In the genomic region with DNA sequence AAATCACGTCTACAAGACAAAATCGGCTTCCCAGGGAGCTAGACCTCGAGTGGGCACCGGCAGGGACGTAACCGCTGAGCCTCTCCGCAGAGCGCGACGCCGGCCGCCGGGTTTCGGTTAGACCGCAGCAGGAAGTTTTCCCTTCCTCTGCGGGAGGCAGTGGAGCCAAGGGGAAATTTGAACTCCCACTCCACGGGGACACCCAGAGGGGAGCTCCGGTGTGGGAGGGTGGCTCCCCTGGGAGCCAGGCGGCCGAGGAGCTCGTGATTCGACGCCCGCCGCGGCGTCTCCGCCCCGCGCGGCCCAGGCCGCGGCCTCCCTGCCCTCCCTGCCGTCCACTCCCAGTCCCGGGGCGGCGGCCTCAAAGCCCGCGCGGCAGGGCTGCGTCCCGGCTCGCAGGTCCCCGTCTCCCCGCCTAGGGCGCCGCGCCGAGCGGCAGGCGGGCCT, we compare ENCODE assay signal across 1 cellular context.
A peak's percentile ranks its signal among the peaks of the same experiment; 100 is the strongest.
TF ChIP-seq lines count a peak whose summit lies in the region.

No MANE protein-coding gene starts in this region.

TF ChIP-seq in HepG2, 621 proteins besides CTCF, POLR2A, EP300 and RAD21 (continued from another document):
- TF ChIP-seq TAF15 (IDR thresholded peaks at IDR 0.05; ENCODE audit: low read depth, low read length, poor library complexity, severe bottlenecking) = peak; percentile 32
- TF ChIP-seq ZNF280B (CRISPR knock-in tag; IDR thresholded peaks at IDR 0.05; ENCODE audit: borderline replicate concordance) = 0 out of 2 replicates have a peak, but pooled peaks have one; percentile 20
- peak; percentile 36; the same call in 1 of the 2 replicates for TF ChIP-seq ZNF703 (CRISPR knock-in tag; IDR thresholded peaks at IDR 0.05; ENCODE audit: borderline replicate concordance)
- no peak for TF ChIP-seq REXO4 (CRISPR knock-in tag; IDR thresholded peaks at IDR 0.05; ENCODE audit: borderline replicate concordance)
- peak; percentile 20; the same call in 1 of the 2 replicates for TF ChIP-seq PHF8 (CRISPR knock-in tag; IDR thresholded peaks at IDR 0.05)
- TF ChIP-seq, protein P1, sequence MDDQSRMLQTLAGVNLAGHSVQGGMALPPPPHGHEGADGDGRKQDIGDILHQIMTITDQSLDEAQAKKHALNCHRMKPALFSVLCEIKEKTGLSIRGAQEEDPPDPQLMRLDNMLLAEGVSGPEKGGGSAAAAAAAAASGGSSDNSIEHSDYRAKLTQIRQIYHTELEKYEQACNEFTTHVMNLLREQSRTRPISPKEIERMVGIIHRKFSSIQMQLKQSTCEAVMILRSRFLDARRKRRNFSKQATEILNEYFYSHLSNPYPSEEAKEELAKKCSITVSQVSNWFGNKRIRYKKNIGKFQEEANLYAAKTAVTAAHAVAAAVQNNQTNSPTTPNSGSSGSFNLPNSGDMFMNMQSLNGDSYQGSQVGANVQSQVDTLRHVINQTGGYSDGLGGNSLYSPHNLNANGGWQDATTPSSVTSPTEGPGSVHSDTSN (CRISPR knock-in tag; IDR thresholded peaks at IDR 0.05; ENCODE audit: borderline replicate concordance) = no peak
- 0 out of 2 replicates have a peak, but pooled peaks have one; percentile 2 for TF ChIP-seq TGIF2 (CRISPR knock-in tag; IDR thresholded peaks at IDR 0.05)
- TF ChIP-seq, protein P2, sequence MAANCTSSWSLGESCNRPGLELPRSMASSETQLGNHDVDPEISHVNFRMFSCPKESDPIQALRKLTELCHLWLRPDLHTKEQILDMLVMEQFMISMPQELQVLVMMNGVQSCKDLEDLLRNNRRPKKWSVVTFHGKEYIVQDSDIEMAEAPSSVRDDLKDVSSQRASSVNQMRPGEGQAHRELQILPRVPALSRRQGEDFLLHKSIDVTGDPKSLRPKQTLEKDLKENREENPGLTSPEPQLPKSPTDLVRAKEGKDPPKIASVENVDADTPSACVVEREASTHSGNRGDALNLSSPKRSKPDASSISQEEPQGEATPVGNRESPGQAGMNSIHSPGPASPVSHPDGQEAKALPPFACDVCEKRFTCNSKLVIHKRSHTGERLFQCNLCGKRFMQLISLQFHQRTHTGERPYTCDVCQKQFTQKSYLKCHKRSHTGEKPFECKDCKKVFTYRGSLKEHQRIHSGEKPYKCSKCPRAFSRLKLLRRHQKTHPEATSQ (CRISPR knock-in tag; IDR thresholded peaks at IDR 0.05; ENCODE audit: borderline replicate concordance) = peak; percentile 57; the same call in 1 of the 2 replicates
- no peak for TF ChIP-seq ZNF296 (CRISPR knock-in tag; conservative IDR thresholded peaks at IDR 0.05)
- peak; percentile 49 for TF ChIP-seq HNRNPLL (IDR thresholded peaks at IDR 0.05; ENCODE audit: low read depth, low read length, poor library complexity, severe bottlenecking)
- peak; percentile 12 for TF ChIP-seq U2AF1 (optimal IDR thresholded peaks at IDR 0.05; ENCODE audit: low read depth, low read length)
